Comparison of ENCODE assay signal across 17 cellular contexts in genomic region chr16:12681653-12682052, GRCh38.
DNase-seq lines count a peak whose midpoint lies in the region; ATAC-seq and TF ChIP-seq lines count a peak whose summit lies in the region.
"Had no signal": no experiment of that assay in that cellular context is flagged by ENCODE, and none has a peak within 500 bp of the region (broad histone marks: within the 10 kb centered on the region; RNA-seq: fewer than 3 reads in every experiment).

No MANE protein-coding gene starts in this region.

- no peaks in the 10 kb centered on the region for H3K36me3 ChIP-seq in IMR-90 (ENCODE audit: control insufficient read depth, insufficient read depth, low read length)

- no peaks in the 10 kb centered on the region for H3K9me1 ChIP-seq in IMR-90 (ENCODE audit: insufficient read depth, low read length)

- H3K14ac ChIP-seq in IMR-90 (replicated peaks; ENCODE audit: low read depth, low read length), result no peak overlapping the region

- no peaks in the 10 kb centered on the region for H3K9me3 Mint-ChIP-seq in activated CD4-positive, alpha-beta T cell treated with anti-CD3 and anti-CD28 coated beads, Interleukin-2, amount 10 ng/mL, durations not matched to agents 7 days and 5 days

- ATAC-seq in IMR-90 (ENCODE audit: low read depth) (no peak), left ventricle myocardium superior (peak; percentile 68)

- H3K23ac ChIP-seq in IMR-90 (ENCODE audit: low read depth, low read length), result no peak overlapping the region

- intact Hi-C loops in IMR-90 (cut with micrococcal nuclease) (no loop called here), left ventricle myocardium superior (cut with micrococcal nuclease) (no loop called here)

- H3K27me3 ChIP-seq in IMR-90 (ENCODE audit: control insufficient read depth, insufficient read depth, low read length), result no peaks in the 10 kb centered on the region

- H3K9me3 ChIP-seq in IMR-90 (ENCODE audit: control insufficient read depth, insufficient read depth, low read length), result no peaks in the 10 kb centered on the region
- H3K9me3 ChIP-seq: SK-N-SH had no signal

- no peaks in the 10 kb centered on the region for H3K79me1 ChIP-seq in IMR-90 (ENCODE audit: low read depth in 1 of 2, low read length in 2 of 2)

- TF ChIP-seq POLR2A in IMR-90 (IDR thresholded peaks at IDR 0.05; ENCODE audit: low read depth, low read length), result no peak

- peaks cover 2% of the 10 kb centered on the region for H3K27me3 Mint-ChIP-seq in activated CD4-positive, alpha-beta T cell treated with anti-CD3 and anti-CD28 coated beads, Interleukin-2, amount 10 ng/mL, durations not matched to agents 7 days and 5 days
- H3K27me3 Mint-ChIP-seq: IgD-negative memory B cell had no signal

- H3K18ac ChIP-seq in IMR-90 (ENCODE audit: low read depth, low read length), result no peak overlapping the region

- no peak overlapping the region for H3K4ac ChIP-seq in IMR-90 (ENCODE audit: low read depth, low read length)

- no peak overlapping the region for H3K4me3 Mint-ChIP-seq in activated CD4-positive, alpha-beta T cell treated with anti-CD3 and anti-CD28 coated beads, Interleukin-2, amount 10 ng/mL, durations not matched to agents 7 days and 5 days
- H3K4me3 Mint-ChIP-seq: IgD-negative memory B cell had no signal

- no peak overlapping the region for H3K4me2 ChIP-seq in IMR-90 (ENCODE audit: low read depth, low read length)
- H3K4me2 ChIP-seq: SK-N-SH had no signal

- H2BK120ac ChIP-seq in IMR-90 (ENCODE audit: low read depth, low read length), result no peak overlapping the region

- H4K5ac ChIP-seq in IMR-90 (ENCODE audit: low read depth, low read length), result no peak overlapping the region

- H4K20me1 ChIP-seq in IMR-90 (ENCODE audit: insufficient read depth, low read length), result no peaks in the 10 kb centered on the region

- no TSS peak for BruUV-seq in IMR-90 (replicated peaks; lab: Mats Ljungman, UMichigan)

- POLR2A ChIA-PET in IMR-90 (lab: Charles Lee; ENCODE audit: unreplicated experiment), result no interaction called here
- POLR2A ChIA-PET in activated CD4-positive, alpha-beta T cell treated with anti-CD3 and anti-CD28 coated beads, Interleukin-2, amount 10 ng/mL, durations not matched to agents 7 days and 5 days (lab: Charles Lee), result no interaction called here

- H3K56ac ChIP-seq in IMR-90 (ENCODE audit: extremely low read depth, insufficient read depth, low read length), result no peak overlapping the region

- H2BK5ac ChIP-seq in IMR-90 (ENCODE audit: low read depth, low read length, poor library complexity, severe bottlenecking), result no peak overlapping the region

- no peak overlapping the region for H3K27ac Mint-ChIP-seq in activated CD4-positive, alpha-beta T cell treated with anti-CD3 and anti-CD28 coated beads, Interleukin-2, amount 10 ng/mL, durations not matched to agents 7 days and 5 days
- H3K27ac Mint-ChIP-seq: IgD-negative memory B cell had no signal

- no CpG with 5 or more reads among the region's 7 CpGs for WGBS in IMR-90 (ENCODE audit: extremely low coverage in 2 of 2, insufficient read length in 1 of 2), 2 experiments

- H2AK5ac ChIP-seq in IMR-90 (ENCODE audit: low read depth, low read length), result no peak overlapping the region

- no peak overlapping the region for H2BK20ac ChIP-seq in IMR-90 (ENCODE audit: low read depth, low read length)

- no peak for TF ChIP-seq CTCF in IMR-90 (conservative IDR thresholded peaks at IDR 0.05; ENCODE audit: low read depth, low read length)
- TF ChIP-seq CTCF in cardiac fibroblast (IDR thresholded peaks at IDR 0.05; ENCODE audit: low read depth, low read length), result no peak

- no peak for TF ChIP-seq RAD21 in IMR-90 (IDR thresholded peaks at IDR 0.05; ENCODE audit: low read length)

- H3K4me3 ChIP-seq in IMR-90 (ENCODE audit: insufficient read depth, low read depth, low read length) (no peak overlapping the region), cardiac fibroblast (replicated peaks in 1 of 2; ENCODE audit: low read depth in 2 of 2, low read length in 2 of 2) (no peak overlapping the region), skeletal muscle cell (ENCODE audit: low read depth, low read length) (no peak overlapping the region)

- H3K4me1 Mint-ChIP-seq in activated CD4-positive, alpha-beta T cell treated with anti-CD3 and anti-CD28 coated beads, Interleukin-2, amount 10 ng/mL, durations not matched to agents 7 days and 5 days, result peaks cover 18% of the 10 kb centered on the region

- no peak overlapping the region for H3K9ac ChIP-seq in IMR-90 (ENCODE audit: low read depth, low read length)
- H3K9ac ChIP-seq: SK-N-SH had no signal

- no peak overlapping the region for H2AFZ ChIP-seq in IMR-90 (replicated peaks; ENCODE audit: low read length, poor library complexity)

- no peaks in the 10 kb centered on the region for H3K4me1 ChIP-seq in IMR-90 (ENCODE audit: control insufficient read depth, insufficient read depth, low read length)

- H4K8ac ChIP-seq in IMR-90 (ENCODE audit: low read depth in 2 of 2, low read length in 2 of 2), result no peak overlapping the region

- CTCF ChIA-PET in IMR-90 (lab: Yijun Ruan, JAX), result no interaction called here
- CTCF ChIA-PET in activated CD4-positive, alpha-beta T cell treated with anti-CD3 and anti-CD28 coated beads, Interleukin-2, amount 10 ng/mL, durations not matched to agents 7 days and 5 days (lab: Charles Lee), result interaction anchor here (1.0 kb wide), 1 partner anchor 21 kb away, joined by 3 read pairs; no protein-coding TSS in a partner anchor

- no peak for DNase-seq in IMR-90
- DNase-seq in cardiac fibroblast (ENCODE audit: low read depth in 2 of 2), result peak; percentile 65 to 66
- peak; percentile 39 for DNase-seq in left ventricle myocardium superior
- peak; percentile 69 for DNase-seq in skeletal muscle cell (ENCODE audit: low read depth)
- DNase-seq in activated gamma-delta T cell treated with Interleukin-2 at 50 U/mL for 16 hours, result no peak
- DNase-seq in cerebellum (ENCODE audit: low spot score), result no peak
- DNase-seq in activated CD4-positive, alpha-beta T cell treated with anti-CD3 and anti-CD28 coated beads, Interleukin-2, amount 10 ng/mL, durations not matched to agents 7 days and 5 days, result no peak
- DNase-seq: C1 segment of cervical spinal cord, Karpas-422, NCI-H1092 treated with DMSO at 0.1 percent for 48 hours, NCI-H2081 treated with DMSO at 0.1 percent for 48 hours, NCI-H510A, NCI-H748 treated with DMSO at 0.1 percent for 48 hours, OCI-M1, SHP77 treated with DMSO at 0.1 percent for 48 hours, SK-N-SH had no signal

- no peak overlapping the region for H2BK15ac ChIP-seq in IMR-90 (ENCODE audit: low read depth, low read length)

- dilution Hi-C loops in IMR-90 (cut with HindIII; ENCODE audit: low sequenced_read_pairs, unreplicated experiment), result no loop called here

- peak overlapping the region; percentile 13 for H2AK9ac ChIP-seq in IMR-90 (replicated peaks; ENCODE audit: low read depth, low read length, poor library complexity)

- no peak overlapping the region for H3K27ac ChIP-seq in IMR-90 (ENCODE audit: insufficient read depth, low read length)

- in situ Hi-C loops in IMR-90 (cut with MboI; ENCODE audit: low sequenced_read_pairs), result no loop called here

- no peak overlapping the region for H4K91ac ChIP-seq in IMR-90 (ENCODE audit: insufficient read depth, low read depth, low read length)

- H3K36me3 Mint-ChIP-seq in activated CD4-positive, alpha-beta T cell treated with anti-CD3 and anti-CD28 coated beads, Interleukin-2, amount 10 ng/mL, durations not matched to agents 7 days and 5 days (ENCODE audit: low read depth), result no peaks in the 10 kb centered on the region

TF ChIP-seq in IMR-90, 13 proteins besides CTCF, POLR2A, EP300 and RAD21:
- TF ChIP-seq CEBPB (IDR thresholded peaks at IDR 0.05; ENCODE audit: low read depth, low read length) (no peak), MXI1 (IDR thresholded peaks at IDR 0.05; ENCODE audit: borderline replicate concordance, low read depth, low read length) (no peak)

Comparison
In these comparisons a context has a peak if more than half of its experiments do, and no peak if none do; other contexts are left out.
1. DNase-seq: peak in cardiac fibroblast (2 of 2), left ventricle myocardium superior (single experiment) and skeletal muscle cell (single experiment); none in IMR-90 (single experiment), activated gamma-delta T cell treated with Interleukin-2 at 50 U/mL for 16 hours (single experiment), cerebellum (single experiment) and activated CD4-positive, alpha-beta T cell treated with anti-CD3 and anti-CD28 coated beads, Interleukin-2, amount 10 ng/mL, durations not matched to agents 7 days and 5 days (single experiment).